In the genomic region with DNA sequence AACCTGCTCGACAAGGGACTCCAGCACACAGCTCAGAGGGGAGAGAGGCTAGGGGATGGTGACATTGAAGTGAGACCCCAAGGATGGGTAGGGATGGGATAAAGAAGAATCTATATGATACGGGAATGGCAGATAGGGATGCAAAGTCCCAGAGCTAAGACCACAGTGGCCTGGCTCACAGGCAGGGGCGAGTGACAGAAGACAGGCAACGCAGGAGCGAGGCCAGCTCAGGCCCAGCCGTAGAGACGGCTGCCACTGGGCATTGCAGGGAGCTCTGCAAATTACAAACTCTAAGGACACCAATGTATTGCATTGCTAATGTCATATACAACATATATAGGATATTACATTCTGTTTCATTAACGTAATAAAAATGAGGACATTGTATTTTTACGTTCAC, we compare ENCODE assay signal across 30 cellular contexts.
"Had no signal": no experiment of that assay in that cellular context is flagged by ENCODE, and none has a peak within 500 bp of the region (broad histone marks: within the 10 kb centered on the region; RNA-seq: fewer than 3 reads in every experiment).

No MANE protein-coding gene starts in this region.

- H3K27me3 Mint-ChIP-seq: dendritic cell treated with granulocyte-macrophage colony-stimulating factor and Interleukin-4, amounts not matched to agents 40 ng/mL and 50 ng/mL, for 4 days had no signal

- H3K27ac Mint-ChIP-seq: dendritic cell treated with granulocyte-macrophage colony-stimulating factor and Interleukin-4, amounts not matched to agents 40 ng/mL and 50 ng/mL, for 4 days; immature natural killer cell; natural killer cell; stimulated activated memory B cell treated with anti-CD40 and anti-IgM and Interleukin-4, amounts not matched to agents 10 μg/mL and 1 μg/mL and 100 μg/mL, for 72 hours had no signal

- DNase-seq: central memory CD4-positive, alpha-beta T cell; effector memory CD4-positive, alpha-beta T cell; erythroblast; esophagus squamous epithelium; foreskin melanocyte; glutamatergic neuron; heart right ventricle; hypothalamus; immature natural killer cell; left lung; mesenchymal stem cell; natural killer cell; stimulated activated CD4-positive, alpha-beta T cell treated with anti-CD3 and anti-CD28 coated beads, Interleukin-12 subunit alpha, Interleukin-12 subunit beta, amount 100 ng/mL, for 4 hours; stimulated activated CD4-positive, alpha-beta T cell treated with anti-CD3 and anti-CD28 coated beads, Interleukin-1b, Interleukin-23, amount 100 ng/mL, for 48 hours; stimulated activated CD4-positive, alpha-beta T cell treated with anti-CD3 and anti-CD28 coated beads, Interleukin-4, amount 100 ng/mL, for 1 hour; stimulated activated naive CD8-positive, alpha-beta T cell treated with anti-CD3 and anti-CD28 coated beads, Interleukin-15, Interleukin-2, amounts not matched to agents 100 U/mL and 50 U/mL, for 24 hours; upper lobe of left lung; uterus had no signal

- H3K27me3 ChIP-seq: neutrophil, right atrium auricular region, testis, tibial nerve, upper lobe of left lung, uterus had no signal

- H3K9me3 ChIP-seq: esophagus squamous epithelium, neutrophil, prostate gland, right atrium auricular region, testis, tibial nerve, upper lobe of left lung, uterus had no signal

- H3K4me3 Mint-ChIP-seq: dendritic cell treated with granulocyte-macrophage colony-stimulating factor and Interleukin-4, amounts not matched to agents 40 ng/mL and 50 ng/mL, for 4 days; immature natural killer cell; natural killer cell; stimulated activated memory B cell treated with anti-CD40 and anti-IgM and Interleukin-4, amounts not matched to agents 10 μg/mL and 1 μg/mL and 100 μg/mL, for 72 hours had no signal

- H3K27ac ChIP-seq: esophagus squamous epithelium, heart right ventricle, left lung, neutrophil, prostate gland, right atrium auricular region, testis, tibial nerve, upper lobe of left lung, uterus had no signal

- ATAC-seq: heart right ventricle; left lung; natural killer cell; sciatic nerve; stimulated activated memory B cell treated with anti-CD40 and anti-IgM and Interleukin-4, amounts not matched to agents 10 μg/mL and 1 μg/mL and 100 μg/mL, for 72 hours; stimulated activated naive CD8-positive, alpha-beta T cell treated with anti-CD3 and anti-CD28 coated beads, Interleukin-15, Interleukin-2, amounts not matched to agents 100 U/mL and 50 U/mL, for 24 hours had no signal

- H3K4me1 ChIP-seq: esophagus squamous epithelium, heart right ventricle, left lung, prostate gland, right atrium auricular region, upper lobe of left lung, uterus had no signal

- H3K4me1 Mint-ChIP-seq: immature natural killer cell; natural killer cell; stimulated activated memory B cell treated with anti-CD40 and anti-IgM and Interleukin-4, amounts not matched to agents 10 μg/mL and 1 μg/mL and 100 μg/mL, for 72 hours had no signal

- H3K9me3 Mint-ChIP-seq: dendritic cell treated with granulocyte-macrophage colony-stimulating factor and Interleukin-4, amounts not matched to agents 40 ng/mL and 50 ng/mL, for 4 days; immature natural killer cell had no signal

- H3K36me3 Mint-ChIP-seq: immature natural killer cell; natural killer cell; stimulated activated memory B cell treated with anti-CD40 and anti-IgM and Interleukin-4, amounts not matched to agents 10 μg/mL and 1 μg/mL and 100 μg/mL, for 72 hours had no signal

- H3K4me3 ChIP-seq: esophagus squamous epithelium, heart right ventricle, left lung, prostate gland, right atrium auricular region, smooth muscle cell, testis, tibial nerve, upper lobe of left lung, uterus had no signal

- FAIRE-seq: colon, endometrium, keratinocyte had no signal

- H3K36me3 ChIP-seq: esophagus squamous epithelium, heart right ventricle, left lung, neutrophil, prostate gland, right atrium auricular region, tibial nerve, upper lobe of left lung, uterus had no signal

- H3K4me2 ChIP-seq: smooth muscle cell had no signal
